ENCODE assay signal across 8 cellular contexts in genomic region chr15:42385206-42385979, GRCh38. TPM values are rescaled to one million over a fixed set of nuclear protein-coding genes. Genes with fewer than 3 reads are reported as not detected.
A peak's percentile ranks its signal among the peaks of the same experiment; 100 is the strongest.
DNase-seq lines count a peak whose midpoint lies in the region; ATAC-seq and FAIRE-seq lines count a peak whose summit lies in the region.

No MANE protein-coding gene starts in this region.

- POLR2A ChIA-PET in activated naive CD8-positive, alpha-beta T cell treated with anti-CD3 and anti-CD28 coated beads, Interleukin-2, amount 10 ng/mL, durations not matched to agents 7 days and 5 days (lab: Charles Lee): no interaction called here

- peak; percentile 62 for DNase-seq in EH (ENCODE audit: low read depth)
- peak; percentile 23 for DNase-seq in NCI-H146 (lab: John Stamatoyannopoulos, UW)
- DNase-seq in activated naive CD8-positive, alpha-beta T cell treated with anti-CD3 and anti-CD28 coated beads, Interleukin-2, amount 10 ng/mL, durations not matched to agents 7 days and 5 days: no peak
- peak; percentile 74 for DNase-seq in islet precursor cell
- no peak for DNase-seq in activated CD4-positive, CD25-positive, alpha-beta regulatory T cell (lab: John Stamatoyannopoulos, UW)
- DNase-seq in epidermal melanocyte (ENCODE audit: insufficient read length, low spot score): no peak

- H3K27me3 Mint-ChIP-seq in activated naive CD8-positive, alpha-beta T cell treated with anti-CD3 and anti-CD28 coated beads, Interleukin-2, amount 10 ng/mL, durations not matched to agents 7 days and 5 days: no peaks in the 10 kb centered on the region

- H3K36me3 Mint-ChIP-seq in activated naive CD8-positive, alpha-beta T cell treated with anti-CD3 and anti-CD28 coated beads, Interleukin-2, amount 10 ng/mL, durations not matched to agents 7 days and 5 days: no peaks in the 10 kb centered on the region

- H3K4me3 Mint-ChIP-seq in activated naive CD8-positive, alpha-beta T cell treated with anti-CD3 and anti-CD28 coated beads, Interleukin-2, amount 10 ng/mL, durations not matched to agents 7 days and 5 days: no peak overlapping the region

- peak; percentile 60 for ATAC-seq in activated naive CD8-positive, alpha-beta T cell treated with anti-CD3 and anti-CD28 coated beads, Interleukin-2, amount 10 ng/mL, durations not matched to agents 7 days and 5 days (ENCODE audit: low read depth)
- ATAC-seq in GM18870 (IDR thresholded peaks at IDR 0.05; ENCODE audit: unreplicated experiment): no peak

- no peaks in the 10 kb centered on the region for H3K9me3 Mint-ChIP-seq in activated naive CD8-positive, alpha-beta T cell treated with anti-CD3 and anti-CD28 coated beads, Interleukin-2, amount 10 ng/mL, durations not matched to agents 7 days and 5 days

- peak; percentile 21 for FAIRE-seq in A204.1 (lab: Jason Lieb, UNC)

- no peaks in the 10 kb centered on the region for H3K4me1 Mint-ChIP-seq in activated naive CD8-positive, alpha-beta T cell treated with anti-CD3 and anti-CD28 coated beads, Interleukin-2, amount 10 ng/mL, durations not matched to agents 7 days and 5 days

- H3K27ac Mint-ChIP-seq in activated naive CD8-positive, alpha-beta T cell treated with anti-CD3 and anti-CD28 coated beads, Interleukin-2, amount 10 ng/mL, durations not matched to agents 7 days and 5 days: no peak overlapping the region

RNA-seq across cellular contexts. Expression of gene CAPN3, which starts 26.1 kb away (rescaled TPM):
- total RNA-seq in activated naive CD8-positive, alpha-beta T cell treated with anti-CD3 and anti-CD28 coated beads, Interleukin-2, amount 10 ng/mL, durations not matched to agents 7 days and 5 days: 10 to 100 TPM in 1 of 2 experiments, 1 to 10 TPM in 1; 8.3 to 10.1 TPM

Comparison
In these comparisons a context has a peak if more than half of its experiments do, and no peak if none do; other contexts are left out.
1. DNase-seq: peak in EH (single experiment), NCI-H146 (single experiment) and islet precursor cell (single experiment); none in activated naive CD8-positive, alpha-beta T cell treated with anti-CD3 and anti-CD28 coated beads, Interleukin-2, amount 10 ng/mL, durations not matched to agents 7 days and 5 days (single experiment), activated CD4-positive, CD25-positive, alpha-beta regulatory T cell (0 of 4) and epidermal melanocyte (single experiment).